Comparison of ENCODE assay signal across 9 cellular contexts in the genomic region with DNA sequence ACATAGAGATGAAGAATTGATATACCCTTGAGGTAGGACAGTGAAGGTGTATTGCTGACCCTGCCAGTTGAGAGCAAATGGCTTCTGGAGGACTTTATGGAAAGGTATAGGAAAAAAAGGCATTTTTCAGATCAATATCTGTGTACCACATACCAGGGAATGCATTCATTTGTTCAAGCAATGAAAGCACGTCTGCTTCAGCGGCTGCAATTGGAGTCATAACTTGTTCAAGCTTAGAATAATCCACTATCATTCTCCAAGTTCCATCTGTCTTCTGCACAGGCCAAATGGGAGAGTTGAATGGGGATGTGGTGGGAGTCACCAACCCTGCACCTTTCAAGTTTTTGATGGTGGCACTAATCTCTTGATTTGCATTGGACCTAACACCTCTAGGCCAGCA.
"Had no signal": no experiment of that assay in that cellular context is flagged by ENCODE, and none has a peak within 500 bp of the region (broad histone marks: within the 10 kb centered on the region; RNA-seq: fewer than 3 reads in every experiment).

No MANE protein-coding gene starts in this region.

- H3K4me3 ChIP-seq: K562 had no signal

- H3K36me3 Mint-ChIP-seq: IgD-negative memory B cell had no signal

- ATAC-seq: HepG2, K562 had no signal

- H3K4me2 ChIP-seq: KMS-11 had no signal

- H3K27ac ChIP-seq: HL-60, KMS-11 had no signal

- H3K9ac ChIP-seq: KMS-11 had no signal

- H3K4me1 Mint-ChIP-seq: IgD-negative memory B cell had no signal

- H3K27ac Mint-ChIP-seq: IgD-negative memory B cell had no signal

- FAIRE-seq: HepG2, HTR-8/SVneo, K562 had no signal

- H3K4me3 Mint-ChIP-seq: IgD-negative memory B cell had no signal

- DNase-seq: IMR-90, KBM-7, KG1 had no signal

- H3K27me3 Mint-ChIP-seq: IgD-negative memory B cell had no signal
